Comparison of ENCODE assay signal across 1 cellular context in genomic region chr4:184983660-184984356, GRCh38.
TF ChIP-seq lines count a peak whose summit lies in the region.

No MANE protein-coding gene starts in this region.

TF ChIP-seq in WTC11, 78 proteins besides CTCF, POLR2A, EP300 and RAD21 (continued from another document):
- TF ChIP-seq, protein P1, sequence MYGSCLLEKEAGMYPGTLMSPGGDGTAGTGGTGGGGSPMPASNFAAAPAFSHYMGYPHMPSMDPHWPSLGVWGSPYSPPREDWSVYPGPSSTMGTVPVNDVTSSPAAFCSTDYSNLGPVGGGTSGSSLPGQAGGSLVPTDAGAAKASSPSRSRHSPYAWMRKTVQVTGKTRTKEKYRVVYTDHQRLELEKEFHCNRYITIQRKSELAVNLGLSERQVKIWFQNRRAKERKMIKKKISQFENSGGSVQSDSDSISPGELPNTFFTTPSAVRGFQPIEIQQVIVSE (CRISPR knock-in tag; IDR thresholded peaks at IDR 0.05; ENCODE audit: borderline replicate concordance) = no peak
- TF ChIP-seq IRF2 (CRISPR knock-in tag; IDR thresholded peaks at IDR 0.05; ENCODE audit: borderline replicate concordance, low read depth) (no peak), SMAD3 (CRISPR knock-in tag; IDR thresholded peaks at IDR 0.05; ENCODE audit: borderline replicate concordance) (no peak), ZBTB21 (CRISPR knock-in tag; IDR thresholded peaks at IDR 0.05; ENCODE audit: borderline replicate concordance) (peak; percentile 71; the same call in 1 of the 2 replicates), ZNF219 (CRISPR knock-in tag; IDR thresholded peaks at IDR 0.05; ENCODE audit: borderline replicate concordance) (no peak), KAT7 (CRISPR knock-in tag; IDR thresholded peaks at IDR 0.05; ENCODE audit: borderline replicate concordance) (no peak), SP1 (CRISPR knock-in tag; conservative IDR thresholded peaks at IDR 0.05) (peak; percentile 59), NFYB (CRISPR knock-in tag; conservative IDR thresholded peaks at IDR 0.05; ENCODE audit: low read depth) (no peak)
